ENCODE assay signal across 10 cellular contexts in genomic region chr15:75198560-75199346, GRCh38. TPM values are rescaled to one million over a fixed set of nuclear protein-coding genes. Genes with fewer than 3 reads are reported as not detected.
DNase-seq lines count a peak whose midpoint lies in the region; FAIRE-seq and TF ChIP-seq lines count a peak whose summit lies in the region.
"Had no signal": no experiment of that assay in that cellular context is flagged by ENCODE, and none has a peak within 500 bp of the region (broad histone marks: within the 10 kb centered on the region; RNA-seq: fewer than 3 reads in every experiment).

No MANE protein-coding gene starts in this region.

- H3K9me3 ChIP-seq in BLaER1 (no peaks in the 10 kb centered on the region), esophagus squamous epithelium (no peaks in the 10 kb centered on the region)
- H3K9me3 ChIP-seq: adrenal gland had no signal

- peaks cover 15% of the 10 kb centered on the region for H3K4me1 Mint-ChIP-seq in chondrocyte (ENCODE audit: low read depth)

- TF ChIP-seq CTCF in choroid plexus epithelial cell (conservative IDR thresholded peaks at IDR 0.05; ENCODE audit: low read depth, low read length) (no peak), chondrocyte (IDR thresholded peaks at IDR 0.05) (no peak), esophagus squamous epithelium (IDR thresholded peaks at IDR 0.05) (no peak)

- no peak overlapping the region for H3K27ac Mint-ChIP-seq in chondrocyte (ENCODE audit: unreplicated experiment)

- H3K27me3 Mint-ChIP-seq in chondrocyte (ENCODE audit: low read depth): peaks cover 2% of the 10 kb centered on the region

- TF ChIP-seq POLR2A in GM12892 (IDR thresholded peaks at IDR 0.05; ENCODE audit: low read depth, low read length): peak; percentile 56; the same call in 1 of the 2 replicates
- no peak for TF ChIP-seq POLR2A in esophagus squamous epithelium (IDR thresholded peaks at IDR 0.05)

- no peaks in the 10 kb centered on the region; the same call in 1 of the 2 replicates for H3K27me3 ChIP-seq in BLaER1
- no peaks in the 10 kb centered on the region for H3K27me3 ChIP-seq in esophagus squamous epithelium
- H3K27me3 ChIP-seq: adrenal gland had no signal

- peak overlapping the region; percentile 46 for H3K4me2 ChIP-seq in BLaER1

- H4K20me1 ChIP-seq in BLaER1: peaks cover 35% of the 10 kb centered on the region

- intact Hi-C loops in esophagus squamous epithelium (cut with DNase I): no loop called here
- intact Hi-C loops in cardiac septum (cut with DNase I): no loop called here

- H3K4me3 Mint-ChIP-seq in chondrocyte (ENCODE audit: unreplicated experiment): no peak overlapping the region

- peak; percentile 81 for FAIRE-seq in GM12892 (lab: Jason Lieb, UNC)

- no peaks in the 10 kb centered on the region for H3K9me3 Mint-ChIP-seq in chondrocyte (ENCODE audit: low read depth)

- no peak overlapping the region for H3K9ac ChIP-seq in BLaER1

- 83 to 88% methylated on average over 1 to 2 of the region's 3 CpGs for WGBS in esophagus squamous epithelium, 2 donors

- H3K36me3 ChIP-seq in BLaER1 (no peaks in the 10 kb centered on the region), esophagus squamous epithelium (no peaks in the 10 kb centered on the region)
- H3K36me3 ChIP-seq: adrenal gland had no signal

- H3K4me3 ChIP-seq in BLaER1 (no peak overlapping the region), choroid plexus epithelial cell (ENCODE audit: low read depth, low read length) (no peak overlapping the region), esophagus squamous epithelium (no peak overlapping the region)
- H3K4me3 ChIP-seq: adrenal gland, skin epidermis had no signal

- H3K27ac ChIP-seq in BLaER1 (no peak overlapping the region), esophagus squamous epithelium (peak overlapping the region in 2 of 4 donors; percentile 95)
- H3K27ac ChIP-seq: adrenal gland had no signal

- DNase-seq in GM12892 (ENCODE audit: insufficient read length): peak; percentile 54
- DNase-seq in NCI-H69 (lab: John Stamatoyannopoulos, UW): peak; percentile 74
- DNase-seq in choroid plexus epithelial cell (ENCODE audit: low read depth): peak; percentile 75
- no peak for DNase-seq in chondrocyte (ENCODE audit: low spot score)
- DNase-seq in esophagus squamous epithelium (lab: John Stamatoyannopoulos, UW): no peak
- DNase-seq in NCI-H2107 (lab: John Stamatoyannopoulos, UW): no peak
- no peak for DNase-seq in cardiac septum (ENCODE audit: low spot score)

- H3K36me3 Mint-ChIP-seq in chondrocyte (ENCODE audit: low read depth): no peaks in the 10 kb centered on the region

- peaks cover 69% of the 10 kb centered on the region for H3K4me1 ChIP-seq in BLaER1
- H3K4me1 ChIP-seq in esophagus squamous epithelium: peaks cover 30 to 50% (median 32%) of the 10 kb centered on the region in 3 donors

RNA-seq across cellular contexts. Expression of gene C15orf39, which starts 2.9 kb away (rescaled TPM):
- 16.9 TPM for polyA plus RNA-seq in GM12892 (2012; ENCODE audit: missing spikeins)
- total RNA-seq in chondrocyte: 12.2 to 33.4 TPM (median 32.9 TPM) in 3 replicates
- total RNA-seq in esophagus squamous epithelium: 10 to 100 TPM; 12.3 to 33.3 (median 21.5) TPM
- 12.9 TPM for total RNA-seq in cardiac septum

RNA-seq across cellular contexts. Expression of gene GOLGA6C, which starts 59.4 kb away (rescaled TPM):
- not detected for polyA plus RNA-seq in GM12892 (2012; ENCODE audit: missing spikeins)
- total RNA-seq in chondrocyte (not detected in 3 replicates), esophagus squamous epithelium (not detected), cardiac septum (not detected)
- total RNA-seq: adrenal gland had no signal
- polyA plus RNA-seq: adrenal gland had no signal

Comparison
In these comparisons a context has a peak if more than half of its experiments do, and no peak if none do; other contexts are left out.
1. DNase-seq: peak in GM12892 (single experiment), NCI-H69 (single experiment) and choroid plexus epithelial cell (single experiment); none in chondrocyte (single experiment), esophagus squamous epithelium (single experiment), NCI-H2107 (single experiment) and cardiac septum (single experiment).